8 cellular contexts compared by ENCODE assay signal in genomic region chr7:25950488-25951413, GRCh38.
DNase-seq lines count a peak whose midpoint lies in the region; ATAC-seq and TF ChIP-seq lines count a peak whose summit lies in the region.

No MANE protein-coding gene starts in this region.

- H3K79me2 ChIP-seq in DND-41 (ENCODE audit: insufficient read depth, low read length) (no peaks in the 10 kb centered on the region), KMS-11 (ENCODE audit: insufficient read depth, low read depth) (peaks cover 45% of the 10 kb centered on the region)

- H3K27ac ChIP-seq in DND-41 (ENCODE audit: low read length) (no peak overlapping the region), KMS-11 (peak overlapping the region; percentile 82), RWPE1 (peak overlapping the region; percentile 74), neuronal stem cell (replicated peaks; ENCODE audit: low read length) (no peak overlapping the region), subcutaneous abdominal adipose tissue (ENCODE audit: low read depth, low read length) (no peak overlapping the region)

- no peak overlapping the region for H2AK5ac ChIP-seq in neuronal stem cell (ENCODE audit: low read depth, low read length)

- H2AFZ ChIP-seq in DND-41 (ENCODE audit: low read depth, low read length) (peak overlapping the region; percentile 67), KMS-11 (ENCODE audit: low read depth) (no peak overlapping the region), neuronal stem cell (ENCODE audit: low read length) (peak overlapping the region; percentile 96)

- POLR2A ChIA-PET in RWPE1 (lab: Yijun Ruan, JAX; ENCODE audit: low non-redundant PET) = no interaction called here

- no peak overlapping the region for H3K14ac ChIP-seq in neuronal stem cell (ENCODE audit: low read length)

- no peak overlapping the region for H2BK120ac ChIP-seq in neuronal stem cell (ENCODE audit: low read depth, low read length)

- H4K20me1 ChIP-seq in DND-41 (ENCODE audit: insufficient read depth, low read length) (no peaks in the 10 kb centered on the region), KMS-11 (ENCODE audit: insufficient read depth) (no peaks in the 10 kb centered on the region)

- no peaks in the 10 kb centered on the region for H3K27me3 ChIP-seq in DND-41 (ENCODE audit: insufficient read depth, low read length, poor library complexity)
- no peaks in the 10 kb centered on the region for H3K27me3 ChIP-seq in KMS-11 (ENCODE audit: insufficient read depth, low read depth)
- peaks cover 0 to 83% (median 13%) of the 10 kb centered on the region in 3 experiments for H3K27me3 ChIP-seq in neuronal stem cell (ENCODE audit: control insufficient read depth in 3 of 3, insufficient read depth in 3 of 3, low read depth in 1 of 3, low read length in 3 of 3)
- H3K27me3 ChIP-seq in subcutaneous abdominal adipose tissue (ENCODE audit: control insufficient read depth in 5 of 5, insufficient read depth in 4 of 5, low read length in 5 of 5) = no peaks in the 10 kb centered on the region

- H3K9ac ChIP-seq in DND-41 (ENCODE audit: low read depth, low read length) (peak overlapping the region; percentile 57), KMS-11 (peak overlapping the region; percentile 90), neuronal stem cell (ENCODE audit: low read depth, low read length, poor library complexity) (peak overlapping the region; percentile 82), subcutaneous abdominal adipose tissue (ENCODE audit: low read length in 5 of 5) (peak overlapping the region in 3 of 5 donors; percentile 57 to 71 (median 63))

- H3K79me1 ChIP-seq in neuronal stem cell (ENCODE audit: low read depth, low read length) = no peaks in the 10 kb centered on the region

- WGBS in neuronal stem cell (ENCODE audit: extremely low coverage in 2 of 2, insufficient read length in 2 of 2, insufficient replicate concordance in 1 of 2), 2 donors = no CpG with 5 or more reads among the region's 86 CpGs

- no peaks in the 10 kb centered on the region for H3K36me3 ChIP-seq in DND-41 (ENCODE audit: insufficient read depth, low read length)
- H3K36me3 ChIP-seq in KMS-11 (ENCODE audit: insufficient read depth) = no peaks in the 10 kb centered on the region
- no peaks in the 10 kb centered on the region for H3K36me3 ChIP-seq in neuronal stem cell (replicated peaks in 1 of 2; ENCODE audit: control insufficient read depth in 2 of 2, insufficient read depth in 2 of 2, low read length in 2 of 2)
- no peaks in the 10 kb centered on the region for H3K36me3 ChIP-seq in subcutaneous abdominal adipose tissue (ENCODE audit: control insufficient read depth in 5 of 5, insufficient read depth in 5 of 5, low read length in 5 of 5)

- H2BK15ac ChIP-seq in neuronal stem cell (ENCODE audit: low read length) = peak overlapping the region; percentile 57

- H3K4me2 ChIP-seq in DND-41 (ENCODE audit: insufficient read depth, low read length) (peak overlapping the region; percentile 70), KMS-11 (peak overlapping the region; percentile 76), neuronal stem cell (ENCODE audit: insufficient read depth, low read length, poor library complexity, severe bottlenecking) (peak overlapping the region; percentile 84)

- H2BK5ac ChIP-seq in neuronal stem cell (ENCODE audit: low read length) = no peak overlapping the region

- H3K18ac ChIP-seq in neuronal stem cell (ENCODE audit: low read length) = peak overlapping the region; percentile 74

- TF ChIP-seq CTCF in DND-41 (IDR thresholded peaks at IDR 0.05; ENCODE audit: borderline replicate concordance, extremely low read depth, low read length, poor library complexity, severe bottlenecking) = no peak
- TF ChIP-seq CTCF in KMS-11 (conservative IDR thresholded peaks at IDR 0.05; ENCODE audit: low read depth, low read length) = no peak
- no peak for TF ChIP-seq CTCF in RWPE1 (conservative IDR thresholded peaks at IDR 0.05; ENCODE audit: low read depth)

- H4K8ac ChIP-seq in neuronal stem cell (ENCODE audit: low read depth, low read length) = no peak overlapping the region

- CTCF ChIA-PET in RWPE1 (lab: Yijun Ruan, JAX) = no interaction called here

- H2BK12ac ChIP-seq in neuronal stem cell (ENCODE audit: low read length) = no peak overlapping the region

- H4K91ac ChIP-seq in neuronal stem cell (ENCODE audit: low read depth, low read length, poor library complexity) = no peak overlapping the region

- H3K4me3 ChIP-seq in DND-41 (ENCODE audit: low read depth in 1 of 2, low read length in 2 of 2) = peak overlapping the region; percentile 32 to 61; a peak in 3 of 4 replicates
- H3K4me3 ChIP-seq in KMS-11 (IDR thresholded peaks at IDR 0.05; ENCODE audit: insufficient read depth, low read depth, low read length) = peak overlapping the region; percentile 34
- H3K4me3 ChIP-seq in neuronal stem cell (ENCODE audit: low read length in 2 of 2) = peak overlapping the region; percentile 47 to 90
- peak overlapping the region; percentile 68 to 86 (median 70) for H3K4me3 ChIP-seq in subcutaneous abdominal adipose tissue (ENCODE audit: low read depth in 1 of 5, low read length in 5 of 5)

- peak; percentile 89 for DNase-seq in DND-41
- DNase-seq in RWPE1 (ENCODE audit: low spot score) = peak; percentile 92
- peak; percentile 95 for DNase-seq in activated effector memory CD4-positive, alpha-beta T cell treated with anti-CD3 and anti-CD28 coated beads, Interleukin-2, amount 50 U/mL, for 16 hours
- peak; percentile 70 for DNase-seq in foreskin melanocyte
- DNase-seq in neuronal stem cell (ENCODE audit: low spot score) = peak; percentile 91

- ATAC-seq in DND-41 (ENCODE audit: insufficient read depth, low read depth) (peak; percentile 99), GM21737 (IDR thresholded peaks at IDR 0.05; ENCODE audit: unreplicated experiment) (peak; percentile 79)

- H3K4me1 ChIP-seq in DND-41 (ENCODE audit: insufficient read depth, low read length) = peaks cover 15% of the 10 kb centered on the region
- peaks cover 69% of the 10 kb centered on the region for H3K4me1 ChIP-seq in KMS-11 (ENCODE audit: low read depth, poor library complexity, severe bottlenecking)
- H3K4me1 ChIP-seq in neuronal stem cell (ENCODE audit: control insufficient read depth in 2 of 2, insufficient read depth in 1 of 2, low read depth in 1 of 2, low read length in 2 of 2) = peaks cover 1 to 5% of the 10 kb centered on the region in 2 donors
- peaks cover 2 to 27% (median 25%) of the 10 kb centered on the region in 5 donors for H3K4me1 ChIP-seq in subcutaneous abdominal adipose tissue (ENCODE audit: control insufficient read depth in 5 of 5, insufficient read depth in 5 of 5, low read length in 5 of 5)

- H3K4ac ChIP-seq in neuronal stem cell (ENCODE audit: low read length) = no peak overlapping the region

- H3K9me3 ChIP-seq in DND-41 (ENCODE audit: insufficient read depth, low read length, severe bottlenecking) (no peaks in the 10 kb centered on the region), neuronal stem cell (replicated peaks in 1 of 2; ENCODE audit: control insufficient read depth in 2 of 2, insufficient read depth in 1 of 2, low read depth in 1 of 2, low read length in 2 of 2) (no peaks in the 10 kb centered on the region), subcutaneous abdominal adipose tissue (ENCODE audit: control insufficient read depth in 5 of 5, low read length in 5 of 5) (no peaks in the 10 kb centered on the region)

- H3K23ac ChIP-seq in neuronal stem cell (ENCODE audit: low read depth, low read length, poor library complexity) = no peak overlapping the region

Comparison
In these comparisons a context has a peak if more than half of its experiments do, and no peak if none do; other contexts are left out.
1. H3K27ac ChIP-seq: peak in KMS-11 (single experiment) and RWPE1 (single experiment); none in DND-41 (single experiment), neuronal stem cell (single experiment) and subcutaneous abdominal adipose tissue (single experiment).
2. Peak in every context shown above with its lines, with median percentiles within 50 percentile points of each other: DNase-seq, H3K4me2 ChIP-seq, H3K4me3 ChIP-seq and H3K9ac ChIP-seq.